ENCODE assay signal across 12 cellular contexts in genomic region chr7:106346167-106346677, GRCh38.
A peak's percentile ranks its signal among the peaks of the same experiment; 100 is the strongest.
DNase-seq lines count a peak whose midpoint lies in the region; ATAC-seq, FAIRE-seq and TF ChIP-seq lines count a peak whose summit lies in the region.
"Had no signal": no experiment of that assay in that cellular context is flagged by ENCODE, and none has a peak within 500 bp of the region (broad histone marks: within the 10 kb centered on the region; RNA-seq: fewer than 3 reads in every experiment).

No MANE protein-coding gene starts in this region.

- no peak for TF ChIP-seq CTCF in GM12878 (IDR thresholded peaks at IDR 0.05 in 2 of 3, conservative IDR thresholded peaks at IDR 0.05 in 1 of 3; ENCODE audit: control insufficient read depth in 2 of 3, extremely low read depth in 1 of 3, insufficient read depth in 1 of 3, low read depth in 3 of 3, low read length in 3 of 3)

- peaks cover 16% of the 10 kb centered on the region; the same call in 2 of the 3 replicates for H3K9me3 ChIP-seq in GM12878 (replicated peaks; ENCODE audit: control insufficient read depth, insufficient read depth, low read length)

- peak overlapping the region; percentile 66 for H3K4me3 Mint-ChIP-seq in activated CD4-positive, alpha-beta T cell treated with anti-CD3 and anti-CD28 coated beads for 36 hours

- peaks cover 10% of the 10 kb centered on the region for H3K27me3 Mint-ChIP-seq in activated CD4-positive, alpha-beta T cell treated with anti-CD3 and anti-CD28 coated beads for 36 hours

- H3K36me3 ChIP-seq in GM12878 (ENCODE audit: control insufficient read depth in 2 of 2, insufficient read depth in 2 of 2, low read length in 1 of 2) = no peaks in the 10 kb centered on the region
- H3K36me3 ChIP-seq: tibial artery had no signal

- POLR2A ChIA-PET in activated CD4-positive, alpha-beta T cell treated with anti-CD3 and anti-CD28 coated beads for 36 hours (lab: Charles Lee) = interaction anchor here (0.5 to 2.8 kb wide), 11 partner anchors 19 to 822 kb away, joined by 3 to 69 read pairs (median 5); partner anchors contain the start of genes HBP1 and NAMPT
- POLR2A ChIA-PET in GM12878 (lab: Charles Lee) = interaction anchor here (0.6 to 6.3 kb wide), 8 partner anchors 10 to 235 kb away, joined by 3 to 47 read pairs (median 4); partner anchors contain the start of gene NAMPT

- H3K27me3 ChIP-seq in GM12878 (replicated peaks in 1 of 2; ENCODE audit: control insufficient read depth in 2 of 2, insufficient read depth in 2 of 2, low read length in 1 of 2) = no peaks in the 10 kb centered on the region
- H3K27me3 ChIP-seq: tibial artery had no signal

- H2AFZ ChIP-seq in GM12878 (ENCODE audit: control insufficient read depth, low read depth, low read length) = no peak overlapping the region

- TF ChIP-seq RAD21 in GM12878 (IDR thresholded peaks at IDR 0.05; ENCODE audit: insufficient read depth, low read depth, low read length) = no peak

- in situ Hi-C loops in GM12878 (cut with MboI) = no loop called here

- CTCF ChIA-PET in activated CD4-positive, alpha-beta T cell treated with anti-CD3 and anti-CD28 coated beads for 36 hours (lab: Charles Lee) = interaction anchor here (0.6 to 3.4 kb wide), 9 partner anchors 10 to 129 kb away, joined by 3 to 14 read pairs (median 5); partner anchors contain the start of gene NAMPT
- CTCF ChIA-PET in GM12878 (lab: Yijun Ruan, JAX) = interaction anchor here (0.5 to 3.2 kb wide), 9 partner anchors 12 to 169 kb away, joined by 3 to 20 read pairs (median 3); partner anchors contain the start of gene NAMPT

- 53% methylated on average over 2 of the region's 2 CpGs for WGBS in GM12878 (ENCODE audit: insufficient coverage, insufficient replicate concordance, low lambda C conversion rate, missing lambda C conversion rate)

- SMC1A ChIA-PET in GM12878 (lab: Charles Lee; ENCODE audit: uncharacterized antibody, unreplicated experiment) = interaction anchor here (0.6 to 6.3 kb wide), 20 partner anchors 9 to 274 kb away, joined by 3 to 60 read pairs (median 6); partner anchors contain the start of gene NAMPT

- no peaks in the 10 kb centered on the region for H3K79me2 ChIP-seq in GM12878 (ENCODE audit: control insufficient read depth, insufficient read depth, low read length)

- DNase-seq in activated CD4-positive, alpha-beta T cell treated with anti-CD3 and anti-CD28 coated beads for 36 hours = no peak
- no peak for DNase-seq in activated CD4-positive, alpha-beta T cell treated with anti-CD3 and anti-CD28 coated beads, Interleukin-2, amount 50 U/mL, for 1 hour
- peak; percentile 16 for DNase-seq in NCI-H460 (ENCODE audit: extremely low read depth, low read depth)
- no peak for DNase-seq in GM12878 (ENCODE audit: low read depth, low spot score)
- no peak for DNase-seq in kidney tubule cell (ENCODE audit: low spot score)
- DNase-seq: 8988T, DMS153, tibial artery had no signal

- peaks cover 52% of the 10 kb centered on the region for H3K9me3 Mint-ChIP-seq in activated CD4-positive, alpha-beta T cell treated with anti-CD3 and anti-CD28 coated beads for 36 hours (ENCODE audit: low read depth)

- H3K4me1 Mint-ChIP-seq in activated CD4-positive, alpha-beta T cell treated with anti-CD3 and anti-CD28 coated beads for 36 hours = peaks cover 54% of the 10 kb centered on the region

- TF ChIP-seq POLR2A in GM12878 (IDR thresholded peaks at IDR 0.05; ENCODE audit: low read depth, low read length) = no peak

- intact Hi-C loops in activated CD4-positive, alpha-beta T cell treated with anti-CD3 and anti-CD28 coated beads for 36 hours (cut with DNase I, micrococcal nuclease) = loop anchor here (1.0 to 10.0 kb wide), 17 partner anchors 19 to 1404 kb away; partner anchors contain the start of genes HBP1 (in 1 of the 2), KMT2E (in 1 of the 2) and PIK3CG (in 1 of the 2)
- intact Hi-C loops in GM12878 (cut with micrococcal nuclease; ENCODE audit: unreplicated experiment) = loop anchor here (1.0 to 5.0 kb wide), 4 partner anchors 60 to 169 kb away; no protein-coding TSS in a partner anchor

- FAIRE-seq in GM12878 (lab: Jason Lieb, UNC) = no peak

- ATAC-seq in activated CD4-positive, alpha-beta T cell treated with anti-CD3 and anti-CD28 coated beads for 36 hours = peak; percentile 7
- ATAC-seq in GM12878 (peak; percentile 3; the same call in 2 of the 3 replicates), HG03025 (IDR thresholded peaks at IDR 0.05; ENCODE audit: low FRiP score, unreplicated experiment) (no peak), HG03095 (IDR thresholded peaks at IDR 0.05; ENCODE audit: unreplicated experiment) (no peak)
- ATAC-seq: Panc1 had no signal

- RAD21 ChIA-PET in GM12878 (lab: Charles Lee; ENCODE audit: unreplicated experiment) = interaction anchor here (0.9 to 5.6 kb wide), 15 partner anchors 13 to 238 kb away, joined by 3 to 87 read pairs (median 7); partner anchors contain the start of gene NAMPT

- H3K4me1 ChIP-seq in GM12878 (ENCODE audit: control insufficient read depth, insufficient read depth, low read length) = peaks cover 20% of the 10 kb centered on the region
- H3K4me1 ChIP-seq: tibial artery had no signal

- H3K4me2 ChIP-seq in GM12878 (ENCODE audit: control insufficient read depth, insufficient read depth) = peak overlapping the region; percentile 38

- H3K27ac Mint-ChIP-seq in activated CD4-positive, alpha-beta T cell treated with anti-CD3 and anti-CD28 coated beads for 36 hours = peak overlapping the region; percentile 100

- TF ChIP-seq EP300 in GM12878 (IDR thresholded peaks at IDR 0.05; ENCODE audit: borderline replicate concordance in 1 of 2, control insufficient read depth in 1 of 2, low read depth in 2 of 2, low read length in 2 of 2) = no peak

- H3K27ac ChIP-seq in GM12878 (ENCODE audit: control insufficient read depth, insufficient read depth) (peak overlapping the region; percentile 80), skin epidermis (peak overlapping the region in 19 of 21 experiments; percentile 2 to 79 (median 57))
- H3K27ac ChIP-seq: tibial artery had no signal

- no peaks in the 10 kb centered on the region for H4K20me1 ChIP-seq in GM12878 (ENCODE audit: control insufficient read depth, insufficient read depth)

- BruUV-seq in GM12878 (replicated peaks; lab: Mats Ljungman, UMichigan) = TSS peak; percentile 98

- H3K4me3 ChIP-seq in GM12878 = no peak overlapping the region
- no peak overlapping the region for H3K4me3 ChIP-seq in skin epidermis
- H3K4me3 ChIP-seq: tibial artery had no signal

- peaks cover 52% of the 10 kb centered on the region for H3K36me3 Mint-ChIP-seq in activated CD4-positive, alpha-beta T cell treated with anti-CD3 and anti-CD28 coated beads for 36 hours (ENCODE audit: low read depth)

- H3K9ac ChIP-seq in GM12878 (ENCODE audit: control insufficient read depth, insufficient read depth, low read length) = no peak overlapping the region; the same call in 1 of the 2 replicates

TF ChIP-seq in GM12878, 131 proteins besides CTCF, POLR2A, EP300 and RAD21:
- no peak for TF ChIP-seq ZNF592 (IDR thresholded peaks at IDR 0.05)
- no peak for TF ChIP-seq SREBF1 (IDR thresholded peaks at IDR 0.05; ENCODE audit: low read length)
- no peak for TF ChIP-seq SRF (IDR thresholded peaks at IDR 0.05; ENCODE audit: low read depth in 2 of 2, low read length in 2 of 2)
- TF ChIP-seq HDGF (IDR thresholded peaks at IDR 0.05) = peak; percentile 69
- no peak for TF ChIP-seq NFYA (IDR thresholded peaks at IDR 0.05; ENCODE audit: borderline replicate concordance, low read depth, low read length)
TF ChIP-seq in GM12878: peak in this region for 1.

Comparison
In these comparisons a context has a peak if more than half of its experiments do, and no peak if none do; other contexts are left out.
1. ATAC-seq: peak in activated CD4-positive, alpha-beta T cell treated with anti-CD3 and anti-CD28 coated beads for 36 hours (single experiment) and GM12878 (single experiment); none in HG03025 (single experiment) and HG03095 (single experiment).